8 cellular contexts compared by ENCODE assay signal in the genomic region with DNA sequence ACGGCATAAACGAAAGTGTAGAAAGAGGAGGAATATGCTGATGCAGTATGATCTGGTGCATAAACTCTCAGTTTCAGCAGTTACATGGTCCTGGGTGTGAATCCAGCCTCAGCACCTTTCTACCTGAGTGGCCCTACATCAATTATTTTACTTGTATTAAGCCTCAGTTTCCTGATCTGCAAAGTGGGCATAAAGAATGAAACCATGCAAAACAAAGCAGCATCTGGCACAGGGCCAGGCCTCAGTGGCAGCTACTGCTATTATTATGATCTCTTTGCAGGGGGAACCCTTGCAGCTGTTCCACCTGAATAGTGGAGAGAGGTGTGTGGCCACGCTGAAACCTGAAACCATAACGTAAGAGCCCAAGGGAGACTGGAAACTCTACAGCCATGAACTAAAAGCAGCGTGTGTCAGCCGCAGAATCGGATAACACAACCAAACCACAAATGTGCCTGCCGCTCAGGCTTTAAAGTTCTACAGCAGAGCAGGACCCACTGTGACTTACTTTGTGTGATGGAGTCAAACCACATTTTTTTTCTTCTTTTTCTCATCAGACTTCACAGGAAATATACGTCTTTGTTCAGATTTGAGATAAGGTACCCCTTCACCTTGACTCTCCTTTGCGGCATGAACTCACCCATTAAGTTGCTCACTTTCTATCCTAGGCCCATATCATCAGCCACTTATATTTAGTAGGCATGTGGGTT. TPM values are rescaled to one million over a fixed set of nuclear protein-coding genes. Genes with fewer than 3 reads are reported as not detected.
DNase-seq lines count a peak whose midpoint lies in the region; ATAC-seq, FAIRE-seq and TF ChIP-seq lines count a peak whose summit lies in the region.

No MANE protein-coding gene starts in this region.

- H3K27me3 Mint-ChIP-seq in IgD-negative memory B cell, result peaks cover 3% of the 10 kb centered on the region
- peaks cover 14% of the 10 kb centered on the region for H3K27me3 Mint-ChIP-seq in brain

- H3K4me1 Mint-ChIP-seq in IgD-negative memory B cell (peaks cover 18 to 22% (median 21%) of the 10 kb centered on the region in 3 donors), brain (peaks cover 12% of the 10 kb centered on the region)

- ATAC-seq in GM21423 (IDR thresholded peaks at IDR 0.05; ENCODE audit: unreplicated experiment), result peak; percentile 85

- no peak for TF ChIP-seq POLR2A in H54 (IDR thresholded peaks at IDR 0.05; ENCODE audit: low read depth, low read length)

- no peak for FAIRE-seq in H54 (lab: Jason Lieb, UNC)

- DNase-seq in DMS79 treated with DMSO at 0.1 percent for 48 hours (lab: John Stamatoyannopoulos, UW), result peak; percentile 92
- peak; percentile 68 for DNase-seq in T-helper 9 cell
- DNase-seq in stimulated activated CD4-positive, alpha-beta T cell treated with anti-CD3 and anti-CD28 coated beads, Interleukin-4, amount 100 ng/mL, for 1 hour, result peak; percentile 59
- DNase-seq in HuH-7 (ENCODE audit: low spot score), result no peak
- no peak for DNase-seq in H54 (ENCODE audit: insufficient read length, low spot score)

- H3K9me3 Mint-ChIP-seq in IgD-negative memory B cell, result no peaks in the 10 kb centered on the region
- peaks cover 0 to 4% (median 0%) of the 10 kb centered on the region in 5 experiments for H3K9me3 Mint-ChIP-seq in brain

- peak overlapping the region; percentile 48 to 78 (median 52) for H3K27ac Mint-ChIP-seq in IgD-negative memory B cell
- peak overlapping the region in 4 of 5 experiments; percentile 12 to 90 (median 36) for H3K27ac Mint-ChIP-seq in brain

- no peak for TF ChIP-seq CTCF in brain (conservative IDR thresholded peaks at IDR 0.05)

- H3K4me3 Mint-ChIP-seq in IgD-negative memory B cell (peak overlapping the region in 3 of 4 donors; percentile 1 to 24 (median 24)), brain (no peak overlapping the region)

- H3K36me3 Mint-ChIP-seq in IgD-negative memory B cell (peaks cover 4% of the 10 kb centered on the region), brain (no peaks in the 10 kb centered on the region)

RNA-seq across cellular contexts. Expression of gene FOS, which starts 29.2 kb away (rescaled TPM):
- 487 TPM for polyA plus RNA-seq in IgD-negative memory B cell
- polyA plus RNA-seq in brain (ENCODE audit: insufficient read depth, low read depth, low replicate concordance), result 9.4 TPM

Comparison
In these comparisons a context has a peak if more than half of its experiments do, and no peak if none do; other contexts are left out.
1. DNase-seq: peak in DMS79 treated with DMSO at 0.1 percent for 48 hours (single experiment), T-helper 9 cell (single experiment) and stimulated activated CD4-positive, alpha-beta T cell treated with anti-CD3 and anti-CD28 coated beads, Interleukin-4, amount 100 ng/mL, for 1 hour (single experiment); none in HuH-7 (single experiment) and H54 (single experiment).
2. H3K4me3 Mint-ChIP-seq: peak in IgD-negative memory B cell (3 of 4); none in brain (0 of 5).
3. RNA of gene FOS, which starts 29.2 kb away (polyA plus RNA-seq): 487 TPM in IgD-negative memory B cell (single experiment); 9.4 TPM in brain (single experiment); every median in the first group is over 10 times any median in the second.